In the genomic region with DNA sequence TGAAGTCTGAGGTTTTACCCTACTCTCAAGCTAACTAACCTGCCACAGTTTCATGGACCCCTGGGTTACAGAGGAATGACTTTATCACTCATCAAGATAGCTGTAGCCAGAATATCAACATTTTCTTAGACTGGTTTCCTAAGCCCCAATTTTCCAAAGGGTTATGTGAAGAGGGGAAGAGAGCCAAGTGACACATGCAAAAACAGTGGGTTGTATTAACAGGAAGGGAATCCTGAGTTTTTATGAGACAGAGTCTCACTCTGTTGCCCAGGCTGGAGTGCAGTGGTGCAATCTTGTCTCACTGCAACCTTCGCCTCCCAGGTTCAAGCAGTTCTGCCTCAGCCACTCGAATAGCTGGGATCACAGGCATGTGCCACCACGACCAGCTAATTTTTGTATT, we compare ENCODE assay signal across 8 cellular contexts. TPM values are rescaled to one million over a fixed set of nuclear protein-coding genes. Genes with fewer than 3 reads are reported as not detected.
DNase-seq lines count a peak whose midpoint lies in the region; ATAC-seq and TF ChIP-seq lines count a peak whose summit lies in the region.

No MANE protein-coding gene starts in this region.

- H3K9me3 ChIP-seq in gastrocnemius medialis, result no peaks in the 10 kb centered on the region

- POLR2A ChIA-PET in activated CD8-positive, alpha-beta T cell treated with anti-CD3 and anti-CD28 coated beads, Interleukin-2, amount 10 ng/mL, durations not matched to agents 7 days and 5 days (lab: Charles Lee), result interaction anchor here (7.6 kb wide), 1 partner anchor 67 kb away, joined by 209 read pairs; no protein-coding TSS in a partner anchor

- H3K4me3 ChIP-seq in gastrocnemius medialis, result peak overlapping the region in 2 of 4 donors; percentile 13

- in situ Hi-C loops in gastrocnemius medialis (cut with MboI; ENCODE audit: low sequenced_read_pairs in 4 of 4), result loop anchor here in 1 of 4 donors (5.0 kb wide), 1 partner anchor 62 kb away; no protein-coding TSS in a partner anchor

- no peaks in the 10 kb centered on the region for H3K27me3 Mint-ChIP-seq in activated CD8-positive, alpha-beta T cell treated with anti-CD3 and anti-CD28 coated beads, Interleukin-2, amount 10 ng/mL, durations not matched to agents 7 days and 5 days (ENCODE audit: low read depth)

- no peaks in the 10 kb centered on the region for H3K9me3 Mint-ChIP-seq in activated CD8-positive, alpha-beta T cell treated with anti-CD3 and anti-CD28 coated beads, Interleukin-2, amount 10 ng/mL, durations not matched to agents 7 days and 5 days (ENCODE audit: insufficient read depth)

- peak; percentile 6 for ATAC-seq in GM18867 (IDR thresholded peaks at IDR 0.05; ENCODE audit: unreplicated experiment)
- peak; percentile 5 for ATAC-seq in HG02678 (IDR thresholded peaks at IDR 0.05; ENCODE audit: unreplicated experiment)
- no peak for ATAC-seq in activated CD8-positive, alpha-beta T cell treated with anti-CD3 and anti-CD28 coated beads, Interleukin-2, amount 10 ng/mL, durations not matched to agents 7 days and 5 days
- ATAC-seq in gastrocnemius medialis, result no peak

- H3K27me3 ChIP-seq in gastrocnemius medialis, result no peaks in the 10 kb centered on the region

- TF ChIP-seq CTCF in gastrocnemius medialis (IDR thresholded peaks at IDR 0.05 in 4 of 5, conservative IDR thresholded peaks at IDR 0.05 in 1 of 5), result no peak

- intact Hi-C loops in gastrocnemius medialis (cut with DNase I; ENCODE audit: low total_unique reads), result no loop called here

- H3K4me1 ChIP-seq in gastrocnemius medialis, result peaks cover 58 to 61% of the 10 kb centered on the region in 2 donors

- CTCF ChIA-PET in activated CD8-positive, alpha-beta T cell treated with anti-CD3 and anti-CD28 coated beads, Interleukin-2, amount 10 ng/mL, durations not matched to agents 7 days and 5 days (lab: Charles Lee), result interaction anchor here (1.1 to 3.6 kb wide), 4 partner anchors 18 to 152 kb away, joined by 3 to 16 read pairs (median 4); no protein-coding TSS in a partner anchor

- no peak for TF ChIP-seq POLR2A in gastrocnemius medialis (IDR thresholded peaks at IDR 0.05)

- DNase-seq in activated CD8-positive, alpha-beta T cell treated with anti-CD3 and anti-CD28 coated beads, Interleukin-2, amount 10 ng/mL, durations not matched to agents 7 days and 5 days, result no peak
- DNase-seq in gastrocnemius medialis, result no peak
- DNase-seq in central memory CD4-positive, alpha-beta T cell, result no peak
- DNase-seq in COR-L47 (lab: John Stamatoyannopoulos, UW), result no peak
- no peak for DNase-seq in anterior cingulate cortex (lab: John Stamatoyannopoulos, UW)
- DNase-seq in NCI-H2171 (lab: John Stamatoyannopoulos, UW), result no peak

- no peak overlapping the region for H3K4me3 Mint-ChIP-seq in activated CD8-positive, alpha-beta T cell treated with anti-CD3 and anti-CD28 coated beads, Interleukin-2, amount 10 ng/mL, durations not matched to agents 7 days and 5 days

- H3K4me1 Mint-ChIP-seq in activated CD8-positive, alpha-beta T cell treated with anti-CD3 and anti-CD28 coated beads, Interleukin-2, amount 10 ng/mL, durations not matched to agents 7 days and 5 days (ENCODE audit: low read depth), result peaks cover 41% of the 10 kb centered on the region

- H3K27ac Mint-ChIP-seq in activated CD8-positive, alpha-beta T cell treated with anti-CD3 and anti-CD28 coated beads, Interleukin-2, amount 10 ng/mL, durations not matched to agents 7 days and 5 days, result peak overlapping the region; percentile 66

- no peaks in the 10 kb centered on the region for H3K36me3 ChIP-seq in gastrocnemius medialis

- peaks cover 10% of the 10 kb centered on the region for H3K36me3 Mint-ChIP-seq in activated CD8-positive, alpha-beta T cell treated with anti-CD3 and anti-CD28 coated beads, Interleukin-2, amount 10 ng/mL, durations not matched to agents 7 days and 5 days (ENCODE audit: low read depth)

- H3K27ac ChIP-seq in gastrocnemius medialis, result peak overlapping the region; percentile 56 to 99 (median 82)

RNA-seq across cellular contexts. Expression of gene AFF1, which starts 5.4 kb away (rescaled TPM):
- 10 to 100 TPM; 47.8 to 51.6 TPM for total RNA-seq in activated CD8-positive, alpha-beta T cell treated with anti-CD3 and anti-CD28 coated beads, Interleukin-2, amount 10 ng/mL, durations not matched to agents 7 days and 5 days
- total RNA-seq in gastrocnemius medialis, result 100 to 1,000 TPM; 142 to 265 (median 197) TPM

RNA-seq across cellular contexts. Expression of gene C4orf36, which starts 48.0 kb away (rescaled TPM):
- total RNA-seq in activated CD8-positive, alpha-beta T cell treated with anti-CD3 and anti-CD28 coated beads, Interleukin-2, amount 10 ng/mL, durations not matched to agents 7 days and 5 days, result under 1 TPM in 1 of 2 experiments, not detected in 1; 0.37 TPM
- total RNA-seq in gastrocnemius medialis, result under 1 TPM in 1 of 4 donors, not detected in 3; 0.38 TPM

Comparison
In these comparisons a context has a peak if more than half of its experiments do, and no peak if none do; other contexts are left out.
1. ATAC-seq: peak in GM18867 (single experiment) and HG02678 (single experiment); none in activated CD8-positive, alpha-beta T cell treated with anti-CD3 and anti-CD28 coated beads, Interleukin-2, amount 10 ng/mL, durations not matched to agents 7 days and 5 days (single experiment) and gastrocnemius medialis (0 of 2).